17 cellular contexts compared by ENCODE assay signal in the genomic region with DNA sequence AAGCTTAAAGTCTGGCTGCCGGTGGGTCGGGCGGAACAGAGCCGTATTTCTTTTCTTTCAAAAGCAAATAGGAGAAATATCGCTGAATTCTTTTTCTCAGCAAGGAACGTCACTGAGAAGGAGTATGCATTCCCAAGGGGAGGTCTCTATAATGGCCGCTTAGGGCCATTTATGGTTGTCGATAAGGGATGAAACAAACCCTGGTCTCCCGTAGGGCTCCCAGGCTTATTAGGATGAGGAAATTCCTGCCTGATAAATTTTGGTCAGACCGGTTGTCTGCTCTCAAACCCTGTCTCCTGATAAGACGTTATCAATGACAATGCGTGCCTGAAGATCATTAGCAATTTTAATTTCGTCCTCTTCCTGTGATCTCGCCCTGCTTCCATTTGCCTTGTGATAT.
DNase-seq lines count a peak whose midpoint lies in the region; ATAC-seq and TF ChIP-seq lines count a peak whose summit lies in the region.
"Had no signal": no experiment of that assay in that cellular context is flagged by ENCODE, and none has a peak within 500 bp of the region (broad histone marks: within the 10 kb centered on the region; RNA-seq: fewer than 3 reads in every experiment).

No MANE protein-coding gene starts in this region.

- H3K4me3 ChIP-seq in A673 (ENCODE audit: low read depth, low read length, poor library complexity, severe bottlenecking): no peak overlapping the region
- H3K4me3 ChIP-seq in GM23338: no peak overlapping the region

- no peak overlapping the region for H3K4me2 ChIP-seq in GM23338

- H3K27ac ChIP-seq in A673 (ENCODE audit: low read depth, low read length, poor library complexity, severe bottlenecking) (no peak overlapping the region), GM23338 (ENCODE audit: low read depth) (no peak overlapping the region)

- no peaks in the 10 kb centered on the region; the same call in 2 of the 3 replicates for H3K4me1 Mint-ChIP-seq in GM23338
- no peaks in the 10 kb centered on the region for H3K4me1 Mint-ChIP-seq in glutamatergic neuron (ENCODE audit: low read depth, unreplicated experiment)
- H3K4me1 Mint-ChIP-seq: B cell, CD14-positive monocyte had no signal

- ATAC-seq in GM23338: no peak
- no peak for ATAC-seq in left colon
- ATAC-seq in GM18502 (IDR thresholded peaks at IDR 0.05; ENCODE audit: poor library complexity, unreplicated experiment): no peak
- no peak for ATAC-seq in HG02852 (IDR thresholded peaks at IDR 0.05; ENCODE audit: unreplicated experiment)

- DNase-seq in A673 (ENCODE audit: low spot score) (peak; percentile 4), GM23338 (ENCODE audit: low spot score) (peak; percentile 39), OCI-M1 (lab: John Stamatoyannopoulos, UW) (peak; percentile 5), glutamatergic neuron (peak; percentile 24), left colon (no peak)
- DNase-seq: GDM1; NCI-H1105; NCI-H2029 treated with DMSO at 0.1 percent for 48 hours; NCI-H2171; NCI-H345; NCI-H524; NCI-H774; NK-92 treated with Interleukin-12 subunit alpha and Interleukin-12 subunit beta, amount 100 ng/mL, for 24 hours had no signal

- no peaks in the 10 kb centered on the region for H3K79me2 ChIP-seq in GM23338 (replicated peaks; ENCODE audit: insufficient read depth)

- H3K9me3 Mint-ChIP-seq in GM23338 (peaks cover 51% of the 10 kb centered on the region), glutamatergic neuron (ENCODE audit: unreplicated experiment) (peaks cover 7% of the 10 kb centered on the region)

- TF ChIP-seq CTCF in A673 (conservative IDR thresholded peaks at IDR 0.05; ENCODE audit: low read depth, low read length): no peak
- no peak for TF ChIP-seq CTCF in GM23338 (conservative IDR thresholded peaks at IDR 0.05; ENCODE audit: low read depth in 2 of 2)
- no peak for TF ChIP-seq CTCF in glutamatergic neuron (IDR thresholded peaks at IDR 0.05; ENCODE audit: partially characterized antibody, unreplicated experiment)

- H3F3A ChIP-seq in GM23338 (replicated peaks; ENCODE audit: low read depth): no peaks in the 10 kb centered on the region

- 0 out of 2 replicates have a peak, but pooled peaks cover 3% of the 10 kb centered on the region for H3K9me2 ChIP-seq in GM23338 (ENCODE audit: insufficient read depth)

- H3K27me3 ChIP-seq in A673 (replicated peaks; ENCODE audit: insufficient read depth, low read depth, low read length, poor library complexity): no peaks in the 10 kb centered on the region
- no peaks in the 10 kb centered on the region for H3K27me3 ChIP-seq in GM23338 (ENCODE audit: insufficient read depth)

- CTCF ChIA-PET in A673 (lab: Charles Lee): no interaction called here

- peaks cover 26% of the 10 kb centered on the region for H3K9me3 ChIP-seq in A673 (ENCODE audit: low read depth, low read length, poor library complexity, severe bottlenecking)

- peaks cover 41% of the 10 kb centered on the region for H3K36me3 Mint-ChIP-seq in GM23338 (ENCODE audit: low read depth)
- peaks cover 28% of the 10 kb centered on the region for H3K36me3 Mint-ChIP-seq in glutamatergic neuron (ENCODE audit: unreplicated experiment)

- no TSS peak for BruUV-seq in A673 (replicated peaks; lab: Mats Ljungman, UMichigan)

- H4K20me1 ChIP-seq in GM23338 (replicated peaks; ENCODE audit: insufficient read depth): no peaks in the 10 kb centered on the region

- H3K27ac Mint-ChIP-seq in GM23338 (no peak overlapping the region), glutamatergic neuron (ENCODE audit: unreplicated experiment) (no peak overlapping the region)
- H3K27ac Mint-ChIP-seq: B cell had no signal

- POLR2A ChIA-PET in A673 (lab: Charles Lee; ENCODE audit: low non-redundant PET): no interaction called here

- intact Hi-C loops in A673 (cut with micrococcal nuclease; ENCODE audit: unreplicated experiment) (no loop called here), left colon (cut with DNase I, micrococcal nuclease) (no loop called here)

- H3K4me1 ChIP-seq in A673 (ENCODE audit: insufficient read depth, low read length, poor library complexity, severe bottlenecking): no peaks in the 10 kb centered on the region
- no peaks in the 10 kb centered on the region for H3K4me1 ChIP-seq in GM23338 (ENCODE audit: insufficient read depth)

- H3K4me3 Mint-ChIP-seq in GM23338: no peak overlapping the region
- no peak overlapping the region for H3K4me3 Mint-ChIP-seq in glutamatergic neuron (ENCODE audit: unreplicated experiment)
- H3K4me3 Mint-ChIP-seq: B cell, CD14-positive monocyte had no signal

- H3K36me3 ChIP-seq in A673 (ENCODE audit: insufficient read depth, low read length, poor library complexity, severe bottlenecking) (no peaks in the 10 kb centered on the region), GM23338 (ENCODE audit: insufficient read depth) (peaks cover 11% of the 10 kb centered on the region)

- no peak overlapping the region for H2AFZ ChIP-seq in GM23338

- H3K27me3 Mint-ChIP-seq in GM23338 (ENCODE audit: insufficient read depth, low read depth, poor library complexity): no peaks in the 10 kb centered on the region
- peaks cover 2% of the 10 kb centered on the region for H3K27me3 Mint-ChIP-seq in glutamatergic neuron (ENCODE audit: unreplicated experiment)
- H3K27me3 Mint-ChIP-seq: B cell had no signal

TF ChIP-seq in GM23338, 12 proteins besides CTCF, POLR2A, EP300 and RAD21:
- no peak for TF ChIP-seq ZNF114 (CRISPR knock-in tag; IDR thresholded peaks at IDR 0.05)
- TF ChIP-seq CREB1 (CRISPR knock-in tag; IDR thresholded peaks at IDR 0.05; ENCODE audit: low read depth): no peak

Comparison
In these comparisons a context has a peak if more than half of its experiments do, and no peak if none do; other contexts are left out.
1. DNase-seq: peak in A673 (single experiment), GM23338 (single experiment), OCI-M1 (single experiment) and glutamatergic neuron (single experiment); none in left colon (0 of 2).